In genomic region chr1:41640756-41641482, GRCh38 we compare ENCODE assay signal across 23 cellular contexts.
DNase-seq lines count a peak whose midpoint lies in the region; ATAC-seq, FAIRE-seq and TF ChIP-seq lines count a peak whose summit lies in the region.
"Had no signal": no experiment of that assay in that cellular context is flagged by ENCODE, and none has a peak within 500 bp of the region (broad histone marks: within the 10 kb centered on the region; RNA-seq: fewer than 3 reads in every experiment).

No MANE protein-coding gene starts in this region.

- peaks cover 7% of the 10 kb centered on the region for H3K4me1 Mint-ChIP-seq in activated CD4-positive, alpha-beta memory T cell treated with anti-CD3 and anti-CD28 coated beads for 36 hours (ENCODE audit: low read depth)
- H3K4me1 Mint-ChIP-seq in activated CD4-positive, alpha-beta memory T cell treated with anti-CD3 and anti-CD28 coated beads, Interleukin-2, amount 10 ng/mL, durations not matched to agents 7 days and 5 days, result peaks cover 34% of the 10 kb centered on the region
- peaks cover 38% of the 10 kb centered on the region for H3K4me1 Mint-ChIP-seq in activated CD8-positive, alpha-beta T cell treated with anti-CD3 and anti-CD28 coated beads for 36 hours (ENCODE audit: low read depth)
- peaks cover 17% of the 10 kb centered on the region for H3K4me1 Mint-ChIP-seq in stimulated activated memory B cell treated with anti-CD40 and anti-IgM and Interleukin-4, amounts not matched to agents 10 μg/mL and 1 μg/mL and 100 μg/mL, for 72 hours

- peaks cover 4% of the 10 kb centered on the region for H3K36me3 Mint-ChIP-seq in activated CD4-positive, alpha-beta memory T cell treated with anti-CD3 and anti-CD28 coated beads for 36 hours
- H3K36me3 Mint-ChIP-seq in activated CD4-positive, alpha-beta memory T cell treated with anti-CD3 and anti-CD28 coated beads, Interleukin-2, amount 10 ng/mL, durations not matched to agents 7 days and 5 days (ENCODE audit: low read depth), result no peaks in the 10 kb centered on the region
- H3K36me3 Mint-ChIP-seq in activated CD8-positive, alpha-beta T cell treated with anti-CD3 and anti-CD28 coated beads for 36 hours (ENCODE audit: low read depth), result peaks cover 16% of the 10 kb centered on the region
- H3K36me3 Mint-ChIP-seq in stimulated activated memory B cell treated with anti-CD40 and anti-IgM and Interleukin-4, amounts not matched to agents 10 μg/mL and 1 μg/mL and 100 μg/mL, for 72 hours, result peaks cover 10% of the 10 kb centered on the region

- DNase-seq in activated CD4-positive, alpha-beta memory T cell treated with anti-CD3 and anti-CD28 coated beads for 36 hours, result no peak
- DNase-seq in activated CD4-positive, alpha-beta memory T cell treated with anti-CD3 and anti-CD28 coated beads, Interleukin-2, amount 10 ng/mL, durations not matched to agents 7 days and 5 days, result no peak
- DNase-seq in GM19239 (ENCODE audit: insufficient read length, low spot score) (no peak), UCSD-AML1 (lab: John Stamatoyannopoulos, UW; ENCODE audit: unreplicated experiment) (no peak), NOMO-1 treated with DMSO at 0.1 percent for 48 hours (lab: John Stamatoyannopoulos, UW; ENCODE audit: unreplicated experiment) (no peak)
- no peak for DNase-seq in activated CD8-positive, alpha-beta T cell treated with anti-CD3 and anti-CD28 coated beads for 36 hours
- no peak for DNase-seq in stimulated activated CD4-positive, alpha-beta T cell treated with anti-CD3 and anti-CD28 coated beads, Interleukin-2, amount 100 ng/mL, for 48 hours
- DNase-seq: activated CD4-positive, CD25-positive, alpha-beta regulatory T cell; activated gamma-delta T cell; amygdala; cortex of kidney; KBM-7; kidney glomerular epithelial cell; NCI-H146; NCI-H524 treated with DMSO at 0.1 percent for 48 hours; occipital lobe; T-helper 9 cell had no signal

- no peaks in the 10 kb centered on the region for H3K9me3 Mint-ChIP-seq in activated CD4-positive, alpha-beta memory T cell treated with anti-CD3 and anti-CD28 coated beads for 36 hours
- no peaks in the 10 kb centered on the region for H3K9me3 Mint-ChIP-seq in activated CD4-positive, alpha-beta memory T cell treated with anti-CD3 and anti-CD28 coated beads, Interleukin-2, amount 10 ng/mL, durations not matched to agents 7 days and 5 days
- H3K9me3 Mint-ChIP-seq in activated CD8-positive, alpha-beta T cell treated with anti-CD3 and anti-CD28 coated beads for 36 hours, result no peaks in the 10 kb centered on the region
- H3K9me3 Mint-ChIP-seq in stimulated activated memory B cell treated with anti-CD40 and anti-IgM and Interleukin-4, amounts not matched to agents 10 μg/mL and 1 μg/mL and 100 μg/mL, for 72 hours, result no peaks in the 10 kb centered on the region
- H3K9me3 Mint-ChIP-seq: stimulated activated naive CD8-positive, alpha-beta T cell treated with anti-CD3 and anti-CD28 coated beads, Interleukin-15, amount 100 ng/mL, for 72 hours had no signal

- H3K27me3 Mint-ChIP-seq in activated CD4-positive, alpha-beta memory T cell treated with anti-CD3 and anti-CD28 coated beads for 36 hours, result no peaks in the 10 kb centered on the region
- H3K27me3 Mint-ChIP-seq in activated CD4-positive, alpha-beta memory T cell treated with anti-CD3 and anti-CD28 coated beads, Interleukin-2, amount 10 ng/mL, durations not matched to agents 7 days and 5 days, result no peaks in the 10 kb centered on the region
- H3K27me3 Mint-ChIP-seq in activated CD8-positive, alpha-beta T cell treated with anti-CD3 and anti-CD28 coated beads for 36 hours, result no peaks in the 10 kb centered on the region
- no peaks in the 10 kb centered on the region for H3K27me3 Mint-ChIP-seq in stimulated activated memory B cell treated with anti-CD40 and anti-IgM and Interleukin-4, amounts not matched to agents 10 μg/mL and 1 μg/mL and 100 μg/mL, for 72 hours
- H3K27me3 Mint-ChIP-seq: stimulated activated naive CD8-positive, alpha-beta T cell treated with anti-CD3 and anti-CD28 coated beads, Interleukin-15, amount 100 ng/mL, for 72 hours had no signal

- H3K4me3 Mint-ChIP-seq in activated CD4-positive, alpha-beta memory T cell treated with anti-CD3 and anti-CD28 coated beads for 36 hours, result peak overlapping the region; percentile 14
- no peak overlapping the region for H3K4me3 Mint-ChIP-seq in activated CD4-positive, alpha-beta memory T cell treated with anti-CD3 and anti-CD28 coated beads, Interleukin-2, amount 10 ng/mL, durations not matched to agents 7 days and 5 days
- peak overlapping the region; percentile 61 for H3K4me3 Mint-ChIP-seq in activated CD8-positive, alpha-beta T cell treated with anti-CD3 and anti-CD28 coated beads for 36 hours
- peak overlapping the region; percentile 22 for H3K4me3 Mint-ChIP-seq in stimulated activated memory B cell treated with anti-CD40 and anti-IgM and Interleukin-4, amounts not matched to agents 10 μg/mL and 1 μg/mL and 100 μg/mL, for 72 hours

- CTCF ChIA-PET in activated CD4-positive, alpha-beta memory T cell treated with anti-CD3 and anti-CD28 coated beads for 36 hours (lab: Charles Lee), result interaction anchor here (0.8 to 2.2 kb wide), 3 partner anchors 16 to 171 kb away, joined by 3 to 11 read pairs (median 4); no protein-coding TSS in a partner anchor
- CTCF ChIA-PET in activated CD4-positive, alpha-beta memory T cell treated with anti-CD3 and anti-CD28 coated beads, Interleukin-2, amount 10 ng/mL, durations not matched to agents 7 days and 5 days (lab: Charles Lee), result interaction anchor here (1.1 kb wide), 1 partner anchor 21 kb away, joined by 3 read pairs; no protein-coding TSS in a partner anchor
- CTCF ChIA-PET in activated CD8-positive, alpha-beta T cell treated with anti-CD3 and anti-CD28 coated beads for 36 hours (lab: Charles Lee), result interaction anchor here (0.8 to 1.5 kb wide), 3 partner anchors 15 to 27 kb away, joined by 3 to 8 read pairs (median 3); no protein-coding TSS in a partner anchor

- intact Hi-C loops in activated CD4-positive, alpha-beta memory T cell treated with anti-CD3 and anti-CD28 coated beads for 36 hours (cut with micrococcal nuclease), result loop anchor here (5.0 kb wide), 2 partner anchors 166 to 281 kb away; no protein-coding TSS in a partner anchor
- intact Hi-C loops in activated CD8-positive, alpha-beta T cell treated with anti-CD3 and anti-CD28 coated beads for 36 hours (cut with micrococcal nuclease), result no loop called here

- POLR2A ChIA-PET in activated CD4-positive, alpha-beta memory T cell treated with anti-CD3 and anti-CD28 coated beads for 36 hours (lab: Charles Lee), result interaction anchor here (1.0 to 2.2 kb wide), 5 partner anchors 21 to 102 kb away, joined by 3 to 6 read pairs (median 4); no protein-coding TSS in a partner anchor
- POLR2A ChIA-PET in activated CD4-positive, alpha-beta memory T cell treated with anti-CD3 and anti-CD28 coated beads, Interleukin-2, amount 10 ng/mL, durations not matched to agents 7 days and 5 days (lab: Charles Lee), result no interaction called here
- POLR2A ChIA-PET in activated CD8-positive, alpha-beta T cell treated with anti-CD3 and anti-CD28 coated beads for 36 hours (lab: Charles Lee), result interaction anchor here (0.7 to 4.6 kb wide), 8 partner anchors 10 to 127 kb away, joined by 3 to 31 read pairs (median 4); no protein-coding TSS in a partner anchor

- H3K27ac Mint-ChIP-seq in activated CD4-positive, alpha-beta memory T cell treated with anti-CD3 and anti-CD28 coated beads for 36 hours, result no peak overlapping the region
- no peak overlapping the region for H3K27ac Mint-ChIP-seq in activated CD4-positive, alpha-beta memory T cell treated with anti-CD3 and anti-CD28 coated beads, Interleukin-2, amount 10 ng/mL, durations not matched to agents 7 days and 5 days
- no peak overlapping the region for H3K27ac Mint-ChIP-seq in activated CD8-positive, alpha-beta T cell treated with anti-CD3 and anti-CD28 coated beads for 36 hours
- H3K27ac Mint-ChIP-seq in stimulated activated memory B cell treated with anti-CD40 and anti-IgM and Interleukin-4, amounts not matched to agents 10 μg/mL and 1 μg/mL and 100 μg/mL, for 72 hours, result no peak overlapping the region

- no peak for ATAC-seq in activated CD8-positive, alpha-beta T cell treated with anti-CD3 and anti-CD28 coated beads for 36 hours
- no peak for ATAC-seq in stimulated activated memory B cell treated with anti-CD40 and anti-IgM and Interleukin-4, amounts not matched to agents 10 μg/mL and 1 μg/mL and 100 μg/mL, for 72 hours
- ATAC-seq: HCT116, SK-N-SH treated with all-trans-retinoic acid at 6 μM for 48 hours had no signal

- TF ChIP-seq CTCF in activated CD8-positive, alpha-beta T cell treated with anti-CD3 and anti-CD28 coated beads for 36 hours (IDR thresholded peaks at IDR 0.05), result no peak

- FAIRE-seq in GM19239 (lab: Jason Lieb, UNC), result peak; percentile 58
- FAIRE-seq: A204.1, endometrium had no signal
